Comparison of ENCODE assay signal across 15 cellular contexts in the genomic region with DNA sequence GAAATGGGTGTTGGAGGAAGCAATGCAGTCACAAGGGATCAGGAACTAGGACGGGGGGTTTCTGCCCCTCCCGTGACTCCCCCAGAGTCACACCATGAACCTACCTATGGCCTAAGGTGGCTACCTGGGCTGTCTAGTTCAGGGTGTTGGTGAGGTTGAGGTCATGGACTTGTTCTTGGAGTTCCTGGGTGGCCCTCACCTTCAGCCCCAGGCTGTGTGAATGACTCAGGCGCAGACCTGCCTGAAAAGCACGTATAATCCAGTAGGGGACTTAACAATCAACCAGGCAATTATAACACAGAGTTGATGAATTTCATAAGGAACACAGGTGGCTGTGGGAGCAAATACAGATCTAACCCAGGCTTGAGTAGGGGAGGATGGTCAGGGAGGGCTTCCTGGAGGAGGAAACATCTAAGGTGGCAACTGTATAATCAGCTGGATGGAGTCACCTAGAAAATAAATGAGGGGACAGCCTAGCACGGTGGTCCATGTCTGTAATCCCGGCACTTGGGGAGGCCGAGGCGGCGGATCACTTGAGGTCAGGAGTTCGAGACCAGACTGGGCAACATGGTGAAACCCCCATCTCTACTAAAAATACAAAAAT. TPM values are rescaled to one million over a fixed set of nuclear protein-coding genes. Genes with fewer than 3 reads are reported as not detected.
DNase-seq lines count a peak whose midpoint lies in the region; TF ChIP-seq lines count a peak whose summit lies in the region.
"Had no signal": no experiment of that assay in that cellular context is flagged by ENCODE, and none has a peak within 500 bp of the region (broad histone marks: within the 10 kb centered on the region; RNA-seq: fewer than 3 reads in every experiment).

No MANE protein-coding gene starts in this region.

- no peak overlapping the region for H2AFZ ChIP-seq in PC-9
- no peak overlapping the region for H2AFZ ChIP-seq in trophoblast cell (ENCODE audit: insufficient read depth, low read length, poor library complexity)

- H3K4me1 Mint-ChIP-seq in activated T-cell treated with anti-CD3 and anti-CD28 coated beads, Interleukin-2, amount 50 U/mL, for 24 hours (ENCODE audit: low read depth), result peaks cover 20% of the 10 kb centered on the region
- H3K4me1 Mint-ChIP-seq in chondrocyte (ENCODE audit: low read depth), result peaks cover 5% of the 10 kb centered on the region

- H3K79me2 ChIP-seq in PC-9 (ENCODE audit: low read depth) (no peaks in the 10 kb centered on the region), trophoblast cell (ENCODE audit: control insufficient read depth, insufficient read depth, low read length, poor library complexity) (no peaks in the 10 kb centered on the region)

- POLR2A ChIA-PET in PC-9 (lab: Charles Lee; ENCODE audit: unreplicated experiment), result no interaction called here

- H2AK5ac ChIP-seq in trophoblast cell (ENCODE audit: low read length), result no peak overlapping the region

- H2BK120ac ChIP-seq in trophoblast cell (ENCODE audit: insufficient read depth, low read length, poor library complexity), result no peak overlapping the region

- no peak overlapping the region for H3K23ac ChIP-seq in trophoblast cell (ENCODE audit: low read length)

- peaks cover 11% of the 10 kb centered on the region for H3F3A ChIP-seq in PC-9 (ENCODE audit: insufficient read depth, low read depth)

- no peak overlapping the region for H4K8ac ChIP-seq in trophoblast cell (ENCODE audit: low read depth, low read length)

- WGBS in trophoblast cell (ENCODE audit: extremely low coverage, insufficient coverage, insufficient read length), result no CpG with 5 or more reads among the region's 10 CpGs

- H3K36me3 ChIP-seq in PC-9 (ENCODE audit: low read depth), result no peaks in the 10 kb centered on the region
- peaks cover 4% of the 10 kb centered on the region for H3K36me3 ChIP-seq in effector memory CD4-positive, alpha-beta T cell (ENCODE audit: control insufficient read depth, insufficient read depth, low read length)
- no peaks in the 10 kb centered on the region for H3K36me3 ChIP-seq in trophoblast cell (ENCODE audit: control insufficient read depth in 1 of 2, insufficient read depth in 2 of 2, low read length in 2 of 2)
- H3K36me3 ChIP-seq: ascending aorta, pancreas had no signal

- H3K4me1 ChIP-seq in PC-9 (replicated peaks; ENCODE audit: insufficient read depth), result peaks cover 16% of the 10 kb centered on the region
- no peaks in the 10 kb centered on the region for H3K4me1 ChIP-seq in effector memory CD4-positive, alpha-beta T cell (ENCODE audit: control insufficient read depth, insufficient read depth, low read length, poor library complexity, severe bottlenecking)
- H3K4me1 ChIP-seq in trophoblast cell (ENCODE audit: control insufficient read depth in 1 of 2, insufficient read depth in 2 of 2, low read length in 2 of 2), result no peaks in the 10 kb centered on the region
- H3K4me1 ChIP-seq: ascending aorta had no signal

- no peak for DNase-seq in activated T-cell treated with anti-CD3 and anti-CD28 coated beads, Interleukin-2, amount 50 U/mL, for 24 hours
- DNase-seq in activated T-cell treated with anti-CD3 and anti-CD28 coated beads for 4 hours (no peak), PC-9 (peak; percentile 17 to 88), trophoblast cell (peak; percentile 72 to 78), NCI-H2171 (lab: John Stamatoyannopoulos, UW) (no peak), chondrocyte (ENCODE audit: low spot score) (no peak)
- peak in 1 of 3 donors; percentile 8 for DNase-seq in effector memory CD4-positive, alpha-beta T cell
- DNase-seq in stimulated activated CD4-positive, alpha-beta T cell treated with anti-CD3 and anti-CD28 coated beads, Interleukin-12 subunit alpha, Interleukin-12 subunit beta, amount 100 ng/mL, for 4 hours, result no peak
- DNase-seq: dermis blood vessel endothelial cell, H7, NCI-H1930, NCI-H69, pancreas had no signal

- H3K79me1 ChIP-seq in trophoblast cell (ENCODE audit: low read length), result no peaks in the 10 kb centered on the region

- H3K27me3 ChIP-seq in PC-9 (ENCODE audit: insufficient read depth, low read depth), result no peaks in the 10 kb centered on the region
- H3K27me3 ChIP-seq in effector memory CD4-positive, alpha-beta T cell (replicated peaks; ENCODE audit: control insufficient read depth, insufficient read depth, low read length, poor library complexity, severe bottlenecking), result no peaks in the 10 kb centered on the region
- H3K27me3 ChIP-seq in trophoblast cell (ENCODE audit: insufficient read depth, low read length), result no peaks in the 10 kb centered on the region
- H3K27me3 ChIP-seq: ascending aorta, pancreas had no signal

- H3K14ac ChIP-seq in trophoblast cell (ENCODE audit: low read length), result no peak overlapping the region

- no TSS peak for BruUV-seq in PC-9 (replicated peaks; lab: Mats Ljungman, UMichigan)

- H4K12ac ChIP-seq in trophoblast cell (ENCODE audit: low read depth, low read length), result no peak overlapping the region

- CTCF ChIA-PET in PC-9 (lab: Charles Lee), result interaction anchor here (0.6 kb wide), 2 partner anchors 15 to 112 kb away, joined by 3 to 5 read pairs; no protein-coding TSS in a partner anchor

- peaks cover 9% of the 10 kb centered on the region for H3K36me3 Mint-ChIP-seq in activated T-cell treated with anti-CD3 and anti-CD28 coated beads, Interleukin-2, amount 50 U/mL, for 24 hours (ENCODE audit: low read depth)
- no peaks in the 10 kb centered on the region for H3K36me3 Mint-ChIP-seq in chondrocyte (ENCODE audit: low read depth)

- TF ChIP-seq CTCF in PC-9 (conservative IDR thresholded peaks at IDR 0.05) (no peak), chondrocyte (IDR thresholded peaks at IDR 0.05) (no peak)

- H4K20me1 ChIP-seq in PC-9 (ENCODE audit: insufficient read depth), result no peaks in the 10 kb centered on the region

- no peak overlapping the region for H3K4me3 Mint-ChIP-seq in activated T-cell treated with anti-CD3 and anti-CD28 coated beads, Interleukin-2, amount 50 U/mL, for 24 hours
- no peak overlapping the region for H3K4me3 Mint-ChIP-seq in chondrocyte (ENCODE audit: unreplicated experiment)

- no peaks in the 10 kb centered on the region for H3K27me3 Mint-ChIP-seq in activated T-cell treated with anti-CD3 and anti-CD28 coated beads, Interleukin-2, amount 50 U/mL, for 24 hours
- H3K27me3 Mint-ChIP-seq in chondrocyte (ENCODE audit: low read depth), result peaks cover 17% of the 10 kb centered on the region

- H2BK5ac ChIP-seq in trophoblast cell (ENCODE audit: low read depth, low read length, poor library complexity), result no peak overlapping the region

- H3K4me3 ChIP-seq in PC-9, result no peak overlapping the region
- H3K4me3 ChIP-seq in effector memory CD4-positive, alpha-beta T cell (ENCODE audit: insufficient read depth, low read depth, low read length, poor library complexity, severe bottlenecking), result no peak overlapping the region
- no peak overlapping the region for H3K4me3 ChIP-seq in trophoblast cell (ENCODE audit: low read depth, low read length)
- H3K4me3 ChIP-seq: ascending aorta, pancreas had no signal

- H3K18ac ChIP-seq in trophoblast cell (ENCODE audit: low read length), result no peak overlapping the region

- H3K9me3 ChIP-seq in PC-9 (ENCODE audit: insufficient read depth, low read depth), result no peaks in the 10 kb centered on the region
- H3K9me3 ChIP-seq in effector memory CD4-positive, alpha-beta T cell (ENCODE audit: control insufficient read depth, low read length), result no peaks in the 10 kb centered on the region
- H3K9me3 ChIP-seq in trophoblast cell (ENCODE audit: insufficient read depth, low read depth, low read length), result peaks cover 2% of the 10 kb centered on the region
- H3K9me3 ChIP-seq: ascending aorta, pancreas had no signal

- H3K4me2 ChIP-seq in PC-9, result peak overlapping the region; percentile 1; the same call in 1 of the 2 replicates
- no peak overlapping the region for H3K4me2 ChIP-seq in trophoblast cell (ENCODE audit: low read length)

- no peak overlapping the region for H3K9ac ChIP-seq in trophoblast cell (ENCODE audit: low read length)

- H3K27ac ChIP-seq in PC-9 (peak overlapping the region; percentile 39), trophoblast cell (ENCODE audit: low read depth, low read length) (no peak overlapping the region)
- H3K27ac ChIP-seq in effector memory CD4-positive, alpha-beta T cell (ENCODE audit: insufficient read depth, low read length, poor library complexity, severe bottlenecking), result peak overlapping the region; percentile 56
- H3K27ac ChIP-seq: ascending aorta, pancreas had no signal

- no peaks in the 10 kb centered on the region for H3K9me2 ChIP-seq in PC-9 (ENCODE audit: insufficient read depth)

- no peak overlapping the region for H2BK12ac ChIP-seq in trophoblast cell (ENCODE audit: low read length)

- H4K91ac ChIP-seq in trophoblast cell (ENCODE audit: low read depth, low read length), result no peak overlapping the region

- H3K9me3 Mint-ChIP-seq in activated T-cell treated with anti-CD3 and anti-CD28 coated beads, Interleukin-2, amount 50 U/mL, for 24 hours, result no peaks in the 10 kb centered on the region
- H3K9me3 Mint-ChIP-seq in chondrocyte (ENCODE audit: low read depth), result no peaks in the 10 kb centered on the region

- H3K4ac ChIP-seq in trophoblast cell (ENCODE audit: low read depth, low read length), result no peak overlapping the region

- peak overlapping the region; percentile 64 for H3K27ac Mint-ChIP-seq in activated T-cell treated with anti-CD3 and anti-CD28 coated beads, Interleukin-2, amount 50 U/mL, for 24 hours
- no peak overlapping the region for H3K27ac Mint-ChIP-seq in chondrocyte (ENCODE audit: unreplicated experiment)

- intact Hi-C loops in PC-9 (cut with micrococcal nuclease; ENCODE audit: unreplicated experiment), result loop anchor here (1.0 to 5.0 kb wide), 4 partner anchors 60 to 874 kb away; a partner anchor contains a TSS

RNA-seq across cellular contexts. Expression of a gene that starts 25.6 kb away (rescaled TPM):
- total RNA-seq in PC-9 (2021) (not detected in 2 replicates), chondrocyte (not detected in 3 replicates)
- not detected in 2 replicates for polyA plus RNA-seq in trophoblast cell (2013)
- total RNA-seq: ascending aorta, dermis blood vessel endothelial cell, fibroblast of villous mesenchyme, H7 had no signal

Comparison
In these comparisons a context has a peak if more than half of its experiments do, and no peak if none do; other contexts are left out.
1. DNase-seq: peak in PC-9 (2 of 2) and trophoblast cell (2 of 2); none in activated T-cell treated with anti-CD3 and anti-CD28 coated beads, Interleukin-2, amount 50 U/mL, for 24 hours (single experiment), activated T-cell treated with anti-CD3 and anti-CD28 coated beads for 4 hours (single experiment), NCI-H2171 (single experiment), stimulated activated CD4-positive, alpha-beta T cell treated with anti-CD3 and anti-CD28 coated beads, Interleukin-12 subunit alpha, Interleukin-12 subunit beta, amount 100 ng/mL, for 4 hours (single experiment) and chondrocyte (single experiment).